In the genomic region with DNA sequence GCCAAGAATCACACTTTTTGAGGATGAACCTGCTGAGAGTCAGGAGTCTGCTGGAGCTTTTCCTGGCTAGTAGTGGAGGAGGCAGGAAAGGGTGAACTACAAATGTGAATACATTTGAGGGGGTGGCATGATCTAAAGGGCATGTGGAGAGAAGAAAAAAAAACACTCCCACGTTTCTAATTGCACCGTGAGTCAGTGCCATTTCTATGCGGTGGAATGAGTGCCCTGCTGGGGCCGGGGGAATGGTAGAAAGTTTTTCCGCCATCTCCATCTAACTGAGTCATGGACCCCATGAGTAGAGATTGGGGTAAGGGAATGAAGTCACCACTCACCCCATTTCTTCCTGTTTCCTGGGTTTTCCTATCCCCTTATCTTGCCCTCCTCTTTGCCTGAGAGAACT, we compare ENCODE assay signal across 21 cellular contexts. TPM values are rescaled to one million over a fixed set of nuclear protein-coding genes. Genes with fewer than 3 reads are reported as not detected.
DNase-seq lines count a peak whose midpoint lies in the region; ATAC-seq and TF ChIP-seq lines count a peak whose summit lies in the region.
"Had no signal": no experiment of that assay in that cellular context is flagged by ENCODE, and none has a peak within 500 bp of the region (broad histone marks: within the 10 kb centered on the region; RNA-seq: fewer than 3 reads in every experiment).

No MANE protein-coding gene starts in this region.

- peak overlapping the region; percentile 12; the same call in 1 of the 2 replicates for H3K4me2 ChIP-seq in HCT116 (ENCODE audit: low read length)

- POLR2A ChIA-PET in A673 (lab: Charles Lee; ENCODE audit: low non-redundant PET) (no interaction called here), HCT116 (lab: Charles Lee) (no interaction called here)

- ATAC-seq in HCT116 (no peak), heart right ventricle (no peak), GM18502 (IDR thresholded peaks at IDR 0.05; ENCODE audit: poor library complexity, unreplicated experiment) (no peak)
- ATAC-seq: activated CD4-positive, CD25-positive, alpha-beta regulatory T cell treated with anti-CD3 and anti-CD28 coated beads, Interleukin-2, amount 50 U/mL, for 24 hours; Right ventricle myocardium inferior; sciatic nerve had no signal

- H3K36me3 ChIP-seq in A673 (ENCODE audit: insufficient read depth, low read length, poor library complexity, severe bottlenecking) (no peaks in the 10 kb centered on the region), HCT116 (ENCODE audit: control insufficient read depth in 1 of 2, insufficient read depth in 2 of 2, low read length in 2 of 2) (no peaks in the 10 kb centered on the region), heart right ventricle (no peaks in the 10 kb centered on the region)
- H3K36me3 ChIP-seq: neutrophil had no signal

- TF ChIP-seq CTCF in A673 (conservative IDR thresholded peaks at IDR 0.05; ENCODE audit: low read depth, low read length): no peak
- TF ChIP-seq CTCF in HCT116 (IDR thresholded peaks at IDR 0.05 in 2 of 3, conservative IDR thresholded peaks at IDR 0.05 in 1 of 3; ENCODE audit: borderline replicate concordance in 1 of 3, insufficient read depth in 1 of 3, low read depth in 2 of 3, low read length in 2 of 3): no peak
- TF ChIP-seq CTCF in heart right ventricle (IDR thresholded peaks at IDR 0.05): no peak

- no peak overlapping the region for H2AFZ ChIP-seq in HCT116 (ENCODE audit: low read depth, low read length, poor library complexity, severe bottlenecking)

- no peak overlapping the region for H3K9ac ChIP-seq in HCT116 (ENCODE audit: low read length)

- H3K4me3 ChIP-seq in A673 (ENCODE audit: low read depth, low read length, poor library complexity, severe bottlenecking) (no peak overlapping the region), HCT116 (replicated peaks in 1 of 2; ENCODE audit: low read depth in 1 of 2, low read length in 2 of 2) (no peak overlapping the region), heart right ventricle (no peak overlapping the region)

- 73 to 78% methylated on average over 4 to 5 of the region's 5 CpGs for WGBS in heart right ventricle, 2 donors

- H3K9me3 ChIP-seq in A673 (ENCODE audit: low read depth, low read length, poor library complexity, severe bottlenecking): no peaks in the 10 kb centered on the region
- H3K9me3 ChIP-seq in HCT116 (ENCODE audit: control insufficient read depth in 1 of 2, insufficient read depth in 1 of 2, low read depth in 1 of 2, low read length in 2 of 2): no peaks in the 10 kb centered on the region
- H3K9me3 ChIP-seq in heart right ventricle: no peaks in the 10 kb centered on the region
- H3K9me3 ChIP-seq: Caco-2, neutrophil had no signal

- H3K4me1 ChIP-seq in A673 (ENCODE audit: insufficient read depth, low read length, poor library complexity, severe bottlenecking) (peaks cover 8% of the 10 kb centered on the region), HCT116 (ENCODE audit: control insufficient read depth in 1 of 2, insufficient read depth in 2 of 2, low read length in 2 of 2) (peaks cover 3 to 20% of the 10 kb centered on the region in 2 experiments; a peak in 2 of 4 replicates), heart right ventricle (no peaks in the 10 kb centered on the region)
- H3K4me1 ChIP-seq: Caco-2 had no signal

- H3K27me3 ChIP-seq in A673 (replicated peaks; ENCODE audit: insufficient read depth, low read depth, low read length, poor library complexity) (no peaks in the 10 kb centered on the region), HCT116 (ENCODE audit: insufficient read depth, low read length) (no peaks in the 10 kb centered on the region), heart right ventricle (peaks cover 0 to 29% (median 0%) of the 10 kb centered on the region in 7 donors)
- H3K27me3 ChIP-seq: neutrophil had no signal

- H4K20me1 ChIP-seq in HCT116 (ENCODE audit: insufficient read depth): no peaks in the 10 kb centered on the region

- H3K27ac ChIP-seq in A673 (ENCODE audit: low read depth, low read length, poor library complexity, severe bottlenecking) (no peak overlapping the region), HCT116 (ENCODE audit: low read depth, low read length) (no peak overlapping the region), heart right ventricle (no peak overlapping the region)
- H3K27ac ChIP-seq: neutrophil had no signal

- TF ChIP-seq RAD21 in HCT116 (IDR thresholded peaks at IDR 0.05; ENCODE audit: low read depth): no peak

- CTCF ChIA-PET in A673 (lab: Charles Lee): no interaction called here
- CTCF ChIA-PET in HCT116 (lab: Charles Lee): no interaction called here

- no TSS peak for BruUV-seq in A673 (replicated peaks; lab: Mats Ljungman, UMichigan)
- no TSS peak for BruUV-seq in HCT116 (replicated peaks; lab: Mats Ljungman, UMichigan)

- DNase-seq in A673 (ENCODE audit: low spot score) (peak; percentile 59), HCT116 (ENCODE audit: low read depth, low spot score) (no peak), amniotic epithelial cell (ENCODE audit: low read depth) (peak; percentile 65), iris pigment epithelial cell (ENCODE audit: low read depth) (peak; percentile 58), heart right ventricle (no peak), NCI-H1436 (lab: John Stamatoyannopoulos, UW) (no peak), mesenteric fat pad (ENCODE audit: low spot score) (no peak)
- DNase-seq: activated naive CD4-positive, alpha-beta T cell; Caco-2; GF-D8; glutamatergic neuron; midbrain; NCI-H1092 treated with DMSO at 0.1 percent for 48 hours; NCI-H2171 treated with DMSO at 0.1 percent for 48 hours; stimulated activated CD4-positive, alpha-beta T cell treated with anti-CD3 and anti-CD28 coated beads, Interleukin-4, amount 100 ng/mL, for 4 hours; T-helper 2 cell had no signal

- TF ChIP-seq POLR2A in HCT116 (IDR thresholded peaks at IDR 0.05; ENCODE audit: borderline replicate concordance, extremely low read depth, insufficient read depth, insufficient read length): no peak

- intact Hi-C loops in A673 (cut with micrococcal nuclease; ENCODE audit: unreplicated experiment) (no loop called here), HCT116 (cut with micrococcal nuclease) (no loop called here), heart right ventricle (cut with DNase I) (no loop called here)

- H3K79me2 ChIP-seq in HCT116 (ENCODE audit: insufficient read depth, low read length): no peaks in the 10 kb centered on the region

- H3K9me2 ChIP-seq in HCT116 (ENCODE audit: insufficient read depth): no peaks in the 10 kb centered on the region

- RAD21 ChIA-PET in HCT116 (lab: Charles Lee; ENCODE audit: low non-redundant PET in 1 of 2, low total read pairs in 2 of 2, uncharacterized antibody in 2 of 2, unreplicated experiment in 2 of 2): no interaction called here

TF ChIP-seq in HCT116, 20 proteins besides CTCF, POLR2A, EP300 and RAD21:
- TF ChIP-seq POLR2AphosphoS5 (IDR thresholded peaks at IDR 0.05; ENCODE audit: low read depth, low read length) (no peak), SIN3A (IDR thresholded peaks at IDR 0.05; ENCODE audit: low read depth) (no peak), SP1 (IDR thresholded peaks at IDR 0.05; ENCODE audit: low read depth) (no peak), SRF (IDR thresholded peaks at IDR 0.05; ENCODE audit: low read depth) (no peak), FOSL1 (IDR thresholded peaks at IDR 0.05; ENCODE audit: low read depth) (no peak), CEBPB (IDR thresholded peaks at IDR 0.05; ENCODE audit: low read depth) (no peak), ZNF274 (IDR thresholded peaks at IDR 0.05; ENCODE audit: low read depth, low read length) (no peak), CBX3 (IDR thresholded peaks at IDR 0.05; ENCODE audit: low read depth) (no peak), ELF1 (IDR thresholded peaks at IDR 0.05; ENCODE audit: borderline replicate concordance, low read depth) (no peak), JUND (IDR thresholded peaks at IDR 0.05) (no peak), ZBTB33 (IDR thresholded peaks at IDR 0.05; ENCODE audit: extremely low read depth, insufficient replicate concordance, low read length) (no peak), EZH2 (IDR thresholded peaks at IDR 0.05) (no peak), YY1 (IDR thresholded peaks at IDR 0.05; ENCODE audit: extremely low read depth, insufficient replicate concordance, low read depth, low read length) (no peak), EZH2phosphoT487 (IDR thresholded peaks at IDR 0.05; ENCODE audit: borderline replicate concordance) (no peak)
- TF ChIP-seq, protein P1, sequence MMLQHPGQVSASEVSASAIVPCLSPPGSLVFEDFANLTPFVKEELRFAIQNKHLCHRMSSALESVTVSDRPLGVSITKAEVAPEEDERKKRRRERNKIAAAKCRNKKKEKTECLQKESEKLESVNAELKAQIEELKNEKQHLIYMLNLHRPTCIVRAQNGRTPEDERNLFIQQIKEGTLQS (IDR thresholded peaks at IDR 0.05): no peak

RNA-seq across cellular contexts. Expression of gene BEX3, which starts 19.8 kb away (rescaled TPM):
- total RNA-seq in A673 (2021) (254 and 297 TPM in 2 replicates), HCT116 (2021; ENCODE audit: unreplicated experiment) (86.2 TPM), heart right ventricle (100 to 1,000 TPM; 108 to 158 (median 137) TPM), mesenteric fat pad (63.9 TPM)
- 102 and 128 TPM in 2 replicates for polyA plus RNA-seq in HCT116 (2012)
- 10 to 100 TPM; 45.3 to 64.9 TPM for polyA plus RNA-seq in heart right ventricle

RNA-seq across cellular contexts. Expression of gene TCEAL9, which starts 39.9 kb away (rescaled TPM):
- 48.6 and 49.7 TPM in 2 replicates for total RNA-seq in A673 (2021)
- total RNA-seq in HCT116 (2021; ENCODE audit: unreplicated experiment): 28.8 TPM
- 16.9 and 18.9 TPM in 2 replicates for polyA plus RNA-seq in HCT116 (2012)
- 10 to 100 TPM; 14.8 to 46.0 (median 23.1) TPM for total RNA-seq in heart right ventricle
- polyA plus RNA-seq in heart right ventricle: 10 to 100 TPM; 47.8 to 56.9 TPM
- total RNA-seq in mesenteric fat pad: 48.1 TPM

Comparison
In these comparisons a context has a peak if more than half of its experiments do, and no peak if none do; other contexts are left out.
1. DNase-seq: peak in A673 (single experiment), amniotic epithelial cell (single experiment) and iris pigment epithelial cell (single experiment); none in HCT116 (single experiment), heart right ventricle (0 of 2), NCI-H1436 (single experiment) and mesenteric fat pad (single experiment).